10 cellular contexts compared by ENCODE assay signal in the genomic region with DNA sequence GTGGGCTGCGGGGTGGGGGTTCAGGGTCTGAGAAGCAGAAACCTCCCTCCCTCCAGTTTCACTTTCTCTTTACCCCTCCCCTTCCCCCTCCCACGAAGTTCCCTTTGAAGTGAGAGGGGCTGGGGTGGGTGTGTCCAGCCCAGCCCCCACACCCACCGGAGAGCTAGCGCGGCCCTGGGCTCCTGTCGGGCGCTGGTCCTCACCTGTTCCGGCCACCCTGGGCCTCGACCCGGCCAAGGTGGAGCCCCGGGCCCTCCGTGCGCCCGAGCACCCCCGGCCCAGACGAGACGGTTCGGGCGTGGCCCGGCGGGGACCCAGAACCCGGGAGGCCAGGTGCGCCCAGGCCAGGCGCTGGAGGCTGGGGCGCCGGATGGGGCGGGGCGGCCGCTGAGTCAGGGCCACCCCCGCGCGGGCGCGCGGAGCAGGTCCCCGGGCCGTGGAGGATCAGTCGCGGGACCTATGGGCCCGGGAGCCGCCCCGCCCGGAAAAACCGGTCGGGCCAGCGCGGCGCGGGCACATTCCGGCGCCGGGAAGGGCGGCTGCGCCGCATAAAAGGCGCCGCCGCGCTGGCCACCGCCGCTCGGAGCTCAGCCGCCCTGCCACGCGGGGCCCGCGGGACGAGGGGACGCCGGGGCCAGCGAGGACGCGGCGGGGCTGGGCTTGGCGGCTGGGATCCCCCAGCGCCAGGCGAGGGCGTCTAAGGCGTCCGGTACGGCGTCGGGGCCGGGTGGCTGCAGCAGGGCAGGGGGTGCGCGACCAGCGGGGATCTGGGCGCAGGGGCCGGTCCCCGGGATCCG. TPM values are rescaled to one million over a fixed set of nuclear protein-coding genes. Genes with fewer than 3 reads are reported as not detected.
DNase-seq lines count a peak whose midpoint lies in the region; ATAC-seq and TF ChIP-seq lines count a peak whose summit lies in the region.
"Had no signal": no experiment of that assay in that cellular context is flagged by ENCODE, and none has a peak within 500 bp of the region (broad histone marks: within the 10 kb centered on the region; RNA-seq: fewer than 3 reads in every experiment).

No MANE protein-coding gene starts in this region.

- H3K4me3 Mint-ChIP-seq in naive thymus-derived CD4-positive, alpha-beta T cell = peak overlapping the region in 6 of 10 donors; percentile 13 to 72 (median 51)

- no peaks in the 10 kb centered on the region for H3K9me3 Mint-ChIP-seq in naive thymus-derived CD4-positive, alpha-beta T cell
- H3K9me3 Mint-ChIP-seq: memory B cell had no signal

- intact Hi-C loops in naive thymus-derived CD4-positive, alpha-beta T cell (cut with micrococcal nuclease) = no loop called here

- no peak for DNase-seq in MM.1S
- peak in 2 of 9 donors; percentile 11 to 47 for DNase-seq in naive thymus-derived CD4-positive, alpha-beta T cell
- DNase-seq in activated gamma-delta T cell treated with Interleukin-2 at 50 U/mL for 16 hours = no peak
- no peak for DNase-seq in hippocampal formation (lab: John Stamatoyannopoulos, UW)
- DNase-seq: GDM1 had no signal

- TF ChIP-seq CTCF in 22Rv1 (IDR thresholded peaks at IDR 0.05) = no peak
- TF ChIP-seq CTCF in MM.1S (IDR thresholded peaks at IDR 0.05; ENCODE audit: low read length) = no peak

- POLR2A ChIA-PET in naive thymus-derived CD4-positive, alpha-beta T cell (lab: Charles Lee) = no interaction called here

- H3K4me2 ChIP-seq in MM.1S (ENCODE audit: low read depth, low read length) = peak overlapping the region; percentile 15; the same call in 1 of the 2 replicates

- H3K27ac Mint-ChIP-seq in naive thymus-derived CD4-positive, alpha-beta T cell = no peak overlapping the region
- H3K27ac Mint-ChIP-seq: memory B cell had no signal

- CTCF ChIA-PET in naive thymus-derived CD4-positive, alpha-beta T cell (lab: Charles Lee) = no interaction called here

- H3K27ac ChIP-seq in 22Rv1 = peak overlapping the region; percentile 33
- H3K27ac ChIP-seq in MM.1S (ENCODE audit: low read length) = no peak overlapping the region
- peak overlapping the region; percentile 92 to 94 for H3K27ac ChIP-seq in esophagus (ENCODE audit: low read depth in 2 of 2, low read length in 1 of 2)
- no peak overlapping the region for H3K27ac ChIP-seq in naive thymus-derived CD4-positive, alpha-beta T cell (ENCODE audit: low read depth, low read length)

- H3K4me3 ChIP-seq in MM.1S (ENCODE audit: low read length) = no peak overlapping the region; the same call in 1 of the 2 replicates
- peak overlapping the region; percentile 60 to 79 for H3K4me3 ChIP-seq in esophagus (ENCODE audit: low read depth in 1 of 2, low read length in 2 of 2)
- H3K4me3 ChIP-seq in naive thymus-derived CD4-positive, alpha-beta T cell (ENCODE audit: low read length) = peak overlapping the region; percentile 27

- no peaks in the 10 kb centered on the region for H3K9me3 ChIP-seq in MM.1S (replicated peaks; ENCODE audit: insufficient read depth, low read length)
- H3K9me3 ChIP-seq in esophagus (ENCODE audit: control insufficient read depth in 2 of 2, insufficient read depth in 1 of 2, low read depth in 1 of 2, low read length in 1 of 2) = no peaks in the 10 kb centered on the region
- H3K9me3 ChIP-seq in naive thymus-derived CD4-positive, alpha-beta T cell (ENCODE audit: control insufficient read depth in 2 of 3, low read length in 3 of 3) = no peaks in the 10 kb centered on the region

- H4K20me1 ChIP-seq in MM.1S (ENCODE audit: insufficient read depth, low read length) = no peaks in the 10 kb centered on the region

- no peaks in the 10 kb centered on the region for H3K9me2 ChIP-seq in MM.1S (replicated peaks; ENCODE audit: insufficient read depth, low read length)

- H3K27me3 Mint-ChIP-seq in naive thymus-derived CD4-positive, alpha-beta T cell = peaks cover 4 to 45% (median 40%) of the 10 kb centered on the region in 5 donors

- H3K4me1 Mint-ChIP-seq in naive thymus-derived CD4-positive, alpha-beta T cell = peaks cover 0 to 3% (median 0%) of the 10 kb centered on the region in 7 donors
- H3K4me1 Mint-ChIP-seq: memory B cell had no signal

- no peaks in the 10 kb centered on the region for H3K36me3 ChIP-seq in MM.1S (replicated peaks; ENCODE audit: insufficient read depth, low read length)
- H3K36me3 ChIP-seq in esophagus (ENCODE audit: control insufficient read depth in 2 of 2, insufficient read depth in 2 of 2, low read length in 1 of 2) = no peaks in the 10 kb centered on the region
- no peaks in the 10 kb centered on the region for H3K36me3 ChIP-seq in naive thymus-derived CD4-positive, alpha-beta T cell (ENCODE audit: control insufficient read depth in 2 of 3, insufficient read depth in 3 of 3, low read length in 3 of 3)

- H3K4me1 ChIP-seq in MM.1S (ENCODE audit: low read length) = no peaks in the 10 kb centered on the region
- H3K4me1 ChIP-seq in esophagus (ENCODE audit: control insufficient read depth in 2 of 2, insufficient read depth in 2 of 2, low read length in 1 of 2) = peaks cover 5 to 36% of the 10 kb centered on the region in 2 donors
- H3K4me1 ChIP-seq in naive thymus-derived CD4-positive, alpha-beta T cell (ENCODE audit: control insufficient read depth in 2 of 2, insufficient read depth in 2 of 2, low read length in 2 of 2) = no peaks in the 10 kb centered on the region

- H3K27me3 ChIP-seq in MM.1S (replicated peaks; ENCODE audit: insufficient read depth, low read length) = peaks cover 4% of the 10 kb centered on the region; the same call in 1 of the 2 replicates
- H3K27me3 ChIP-seq in esophagus (ENCODE audit: control insufficient read depth in 1 of 2, insufficient read depth in 2 of 2, low read length in 2 of 2) = no peaks in the 10 kb centered on the region
- no peaks in the 10 kb centered on the region for H3K27me3 ChIP-seq in naive thymus-derived CD4-positive, alpha-beta T cell (ENCODE audit: control insufficient read depth in 2 of 2, insufficient read depth in 2 of 2, low read length in 2 of 2)

- H3K9ac ChIP-seq in MM.1S (ENCODE audit: low read length) = no peak overlapping the region

- no peaks in the 10 kb centered on the region for H3K79me2 ChIP-seq in MM.1S (ENCODE audit: low read length)

- H2AFZ ChIP-seq in MM.1S (ENCODE audit: low read length) = no peak overlapping the region

- H3K36me3 Mint-ChIP-seq in naive thymus-derived CD4-positive, alpha-beta T cell = no peaks in the 10 kb centered on the region
- H3K36me3 Mint-ChIP-seq: memory B cell had no signal

- WGBS in esophagus, 2 donors = 2 to 5% methylated on average over 37 to 91 of the region's 91 CpGs

- H3F3A ChIP-seq in MM.1S (ENCODE audit: insufficient read depth, low read length) = no peaks in the 10 kb centered on the region

- ATAC-seq in naive thymus-derived CD4-positive, alpha-beta T cell = no peak
- ATAC-seq in GM21825 (IDR thresholded peaks at IDR 0.05; ENCODE audit: unreplicated experiment) (no peak), HG03520 (IDR thresholded peaks at IDR 0.05; ENCODE audit: unreplicated experiment) (no peak)

RNA-seq across cellular contexts. Expression of gene KIF26A, which starts 21.6 kb away (rescaled TPM):
- polyA plus RNA-seq in esophagus = 1 to 10 TPM in 1 of 2 donors, under 1 TPM in 1; 0.73 to 1.8 TPM
- under 1 TPM in 3 of 5 experiments, not detected in 2; 0.13 to 0.53 (median 0.17) TPM for total RNA-seq in naive thymus-derived CD4-positive, alpha-beta T cell
- polyA plus RNA-seq in naive thymus-derived CD4-positive, alpha-beta T cell = not detected

RNA-seq across cellular contexts. Expression of gene ASPG, which starts 31.2 kb away (rescaled TPM):
- 10 to 100 TPM; 50.4 to 86.4 TPM for polyA plus RNA-seq in esophagus
- under 1 TPM in 2 of 5 experiments, not detected in 3; 0.11 to 0.38 TPM for total RNA-seq in naive thymus-derived CD4-positive, alpha-beta T cell
- not detected for polyA plus RNA-seq in naive thymus-derived CD4-positive, alpha-beta T cell

Comparison
In these comparisons a context has a peak if more than half of its experiments do, and no peak if none do; other contexts are left out.
1. H3K27ac ChIP-seq: peak in 22Rv1 (single experiment) and esophagus (2 of 2); none in MM.1S (single experiment) and naive thymus-derived CD4-positive, alpha-beta T cell (single experiment).
2. RNA of gene ASPG, which starts 31.2 kb away (polyA plus RNA-seq): 50.4 to 86.4 TPM in esophagus; not detected in naive thymus-derived CD4-positive, alpha-beta T cell; every median in the first group is over 10 times any median in the second.